Comparison of ENCODE assay signal across 27 cellular contexts in the genomic region with DNA sequence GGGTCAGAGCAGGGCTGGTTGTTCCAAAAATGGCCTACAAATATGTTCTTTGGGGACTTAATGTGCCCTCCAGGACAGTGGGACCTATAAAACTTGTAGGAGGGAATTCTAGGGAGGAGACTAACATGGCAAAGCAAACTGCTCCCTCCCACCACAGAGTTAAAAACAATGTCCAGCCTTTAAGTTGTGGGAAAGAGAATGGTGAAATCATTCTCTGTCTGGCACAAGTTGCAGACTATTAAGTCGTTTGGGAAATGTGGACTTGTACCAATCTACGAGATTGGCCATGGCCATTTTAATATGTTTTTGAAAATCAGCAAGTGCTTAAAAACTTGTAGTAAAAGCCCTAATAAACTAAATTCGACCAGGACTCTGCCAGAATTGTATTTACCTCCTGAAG. TPM values are rescaled to one million over a fixed set of nuclear protein-coding genes. Genes with fewer than 3 reads are reported as not detected.
DNase-seq lines count a peak whose midpoint lies in the region; ATAC-seq, FAIRE-seq and TF ChIP-seq lines count a peak whose summit lies in the region.
"Had no signal": no experiment of that assay in that cellular context is flagged by ENCODE, and none has a peak within 500 bp of the region (broad histone marks: within the 10 kb centered on the region; RNA-seq: fewer than 3 reads in every experiment).

No MANE protein-coding gene starts in this region.

- intact Hi-C loops in HepG2 (cut with micrococcal nuclease; ENCODE audit: unreplicated experiment) = no loop called here

- DNase-seq in HCEC 1CT (peak; percentile 67), amniotic epithelial cell (ENCODE audit: low read depth) (peak; percentile 77), fibroblast of peridontal ligament (ENCODE audit: extremely low read depth) (peak; percentile 66), stromal cell of bone marrow (ENCODE audit: low read depth) (peak; percentile 25), putamen (ENCODE audit: low spot score) (no peak), HepG2 (ENCODE audit: low spot score) (no peak), GM19238 (ENCODE audit: insufficient read length, low spot score) (no peak)
- DNase-seq: activated CD4-positive, alpha-beta T cell treated with anti-CD3 and anti-CD28 coated beads, Interleukin-2, amount 50 U/mL, for 4 hours; activated gamma-delta T cell treated with Interleukin-2 at 50 U/mL for 16 hours; AML-193; CD8-positive, alpha-beta memory T cell; central memory CD4-positive, alpha-beta T cell; DMS53; GOT3; NCI-H1417 treated with DMSO at 0.1 percent for 48 hours; NCI-H510A treated with DMSO at 0.1 percent for 48 hours; NK-92 treated with Interleukin-12 subunit alpha and Interleukin-12 subunit beta, amount 100 ng/mL, for 24 hours; stimulated activated CD4-positive, alpha-beta T cell treated with anti-CD3 and anti-CD28 coated beads, Interleukin-2, amount 100 ng/mL, for 48 hours; stimulated activated naive B cell treated with anti-CD40 and anti-IgM and Interleukin-4, amounts not matched to agents 10 μg/mL and 1 μg/mL and 100 μg/mL, for 72 hours; T-helper 17 cell; testis had no signal

- TF ChIP-seq CTCF in HepG2 (CRISPR knock-in tag; IDR thresholded peaks at IDR 0.05) = no peak

- FAIRE-seq in HepG2 (lab: Jason Lieb, UNC) = no peak
- FAIRE-seq: GM12878 had no signal

- POLR2A ChIA-PET in HepG2 (lab: Yijun Ruan, JAX) = no interaction called here

- H3K27ac ChIP-seq in HepG2 (ENCODE audit: extremely low read length, insufficient read depth, low read length) = no peak overlapping the region
- H3K27ac ChIP-seq: epithelial cell of prostate, neutrophil, testis, VCaP had no signal

- H3K4me2 ChIP-seq in HepG2 (ENCODE audit: low read depth, low read length) = no peak overlapping the region

- no peaks in the 10 kb centered on the region for H4K20me1 ChIP-seq in HepG2 (ENCODE audit: insufficient read depth, low read length)

- no peak overlapping the region for H3K4me3 ChIP-seq in HepG2 (replicated peaks in 1 of 3; ENCODE audit: insufficient read depth in 1 of 3, low read depth in 2 of 3, low read length in 3 of 3)
- H3K4me3 ChIP-seq: GM12878, testis had no signal

- TF ChIP-seq EP300 in HepG2 (IDR thresholded peaks at IDR 0.05; ENCODE audit: low read depth in 2 of 2, low read length in 2 of 2) (no peak), HepG2 (CRISPR knock-in tag; IDR thresholded peaks at IDR 0.05; ENCODE audit: borderline replicate concordance) (no peak)

- TF ChIP-seq RAD21 in HepG2 (CRISPR knock-in tag; IDR thresholded peaks at IDR 0.05) = no peak

- BruUV-seq in HepG2 (replicated peaks; lab: Mats Ljungman, UMichigan) = no TSS peak

- no peak for TF ChIP-seq POLR2A in HepG2 (IDR thresholded peaks at IDR 0.05; ENCODE audit: insufficient read depth in 1 of 2, low read depth in 2 of 2, low read length in 2 of 2)

- no peak for ATAC-seq in HepG2
- ATAC-seq: GM12878; stimulated activated naive B cell treated with anti-CD40 and anti-IgM and Interleukin-4, amounts not matched to agents 10 μg/mL and 1 μg/mL and 100 μg/mL, for 72 hours; T-helper 17 cell had no signal

- H3K27me3 ChIP-seq in HepG2 (ENCODE audit: control insufficient read depth in 1 of 2, insufficient read depth in 2 of 2, low read length in 2 of 2) = peaks cover 0 to 3% of the 10 kb centered on the region in 2 experiments; a peak in 2 of 5 replicates
- H3K27me3 ChIP-seq: neutrophil, testis had no signal

- no peak overlapping the region for H2AFZ ChIP-seq in HepG2 (ENCODE audit: low read length)

- no peaks in the 10 kb centered on the region for H3K4me1 ChIP-seq in HepG2 (ENCODE audit: insufficient read depth, low read length)
- H3K4me1 ChIP-seq: testis had no signal

- WGBS in HepG2 (ENCODE audit: low lambda C conversion rate) = 0% methylated on average over 3 of the region's 3 CpGs

- H3K9me3 ChIP-seq in HepG2 (ENCODE audit: low read length) = no peaks in the 10 kb centered on the region
- H3K9me3 ChIP-seq: neutrophil, testis had no signal

- H3K79me2 ChIP-seq in HepG2 (ENCODE audit: insufficient read depth, low read length) = no peaks in the 10 kb centered on the region

- CTCF ChIA-PET in HepG2 (lab: Yijun Ruan, JAX; ENCODE audit: low intra/inter-chr PET ratio, low total read pairs) = no interaction called here

- H3K9ac ChIP-seq in HepG2 (ENCODE audit: insufficient read depth, low read depth, low read length) = no peak overlapping the region

- H3K36me3 ChIP-seq in HepG2 (replicated peaks in 1 of 2; ENCODE audit: control insufficient read depth in 1 of 2, insufficient read depth in 2 of 2, low read length in 2 of 2) = no peaks in the 10 kb centered on the region
- H3K36me3 ChIP-seq: neutrophil had no signal

- in situ Hi-C loops in HepG2 (cut with HindIII; ENCODE audit: extremely low pct_ligation_motif_present, low pct_unique_long_range_greater_than_20kb) = no loop called here

TF ChIP-seq in HepG2, 621 proteins besides CTCF, POLR2A, EP300 and RAD21 (continues in another document):
- TF ChIP-seq, protein P1, sequence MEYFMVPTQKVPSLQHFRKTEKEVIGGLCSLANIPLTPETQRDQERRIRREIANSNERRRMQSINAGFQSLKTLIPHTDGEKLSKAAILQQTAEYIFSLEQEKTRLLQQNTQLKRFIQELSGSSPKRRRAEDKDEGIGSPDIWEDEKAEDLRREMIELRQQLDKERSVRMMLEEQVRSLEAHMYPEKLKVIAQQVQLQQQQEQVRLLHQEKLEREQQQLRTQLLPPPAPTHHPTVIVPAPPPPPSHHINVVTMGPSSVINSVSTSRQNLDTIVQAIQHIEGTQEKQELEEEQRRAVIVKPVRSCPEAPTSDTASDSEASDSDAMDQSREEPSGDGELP (IDR thresholded peaks at IDR 0.05; ENCODE audit: borderline replicate concordance, low read depth) = no peak
- no peak for TF ChIP-seq ZNF343 (CRISPR knock-in tag; IDR thresholded peaks at IDR 0.05)
- TF ChIP-seq, protein P2, sequence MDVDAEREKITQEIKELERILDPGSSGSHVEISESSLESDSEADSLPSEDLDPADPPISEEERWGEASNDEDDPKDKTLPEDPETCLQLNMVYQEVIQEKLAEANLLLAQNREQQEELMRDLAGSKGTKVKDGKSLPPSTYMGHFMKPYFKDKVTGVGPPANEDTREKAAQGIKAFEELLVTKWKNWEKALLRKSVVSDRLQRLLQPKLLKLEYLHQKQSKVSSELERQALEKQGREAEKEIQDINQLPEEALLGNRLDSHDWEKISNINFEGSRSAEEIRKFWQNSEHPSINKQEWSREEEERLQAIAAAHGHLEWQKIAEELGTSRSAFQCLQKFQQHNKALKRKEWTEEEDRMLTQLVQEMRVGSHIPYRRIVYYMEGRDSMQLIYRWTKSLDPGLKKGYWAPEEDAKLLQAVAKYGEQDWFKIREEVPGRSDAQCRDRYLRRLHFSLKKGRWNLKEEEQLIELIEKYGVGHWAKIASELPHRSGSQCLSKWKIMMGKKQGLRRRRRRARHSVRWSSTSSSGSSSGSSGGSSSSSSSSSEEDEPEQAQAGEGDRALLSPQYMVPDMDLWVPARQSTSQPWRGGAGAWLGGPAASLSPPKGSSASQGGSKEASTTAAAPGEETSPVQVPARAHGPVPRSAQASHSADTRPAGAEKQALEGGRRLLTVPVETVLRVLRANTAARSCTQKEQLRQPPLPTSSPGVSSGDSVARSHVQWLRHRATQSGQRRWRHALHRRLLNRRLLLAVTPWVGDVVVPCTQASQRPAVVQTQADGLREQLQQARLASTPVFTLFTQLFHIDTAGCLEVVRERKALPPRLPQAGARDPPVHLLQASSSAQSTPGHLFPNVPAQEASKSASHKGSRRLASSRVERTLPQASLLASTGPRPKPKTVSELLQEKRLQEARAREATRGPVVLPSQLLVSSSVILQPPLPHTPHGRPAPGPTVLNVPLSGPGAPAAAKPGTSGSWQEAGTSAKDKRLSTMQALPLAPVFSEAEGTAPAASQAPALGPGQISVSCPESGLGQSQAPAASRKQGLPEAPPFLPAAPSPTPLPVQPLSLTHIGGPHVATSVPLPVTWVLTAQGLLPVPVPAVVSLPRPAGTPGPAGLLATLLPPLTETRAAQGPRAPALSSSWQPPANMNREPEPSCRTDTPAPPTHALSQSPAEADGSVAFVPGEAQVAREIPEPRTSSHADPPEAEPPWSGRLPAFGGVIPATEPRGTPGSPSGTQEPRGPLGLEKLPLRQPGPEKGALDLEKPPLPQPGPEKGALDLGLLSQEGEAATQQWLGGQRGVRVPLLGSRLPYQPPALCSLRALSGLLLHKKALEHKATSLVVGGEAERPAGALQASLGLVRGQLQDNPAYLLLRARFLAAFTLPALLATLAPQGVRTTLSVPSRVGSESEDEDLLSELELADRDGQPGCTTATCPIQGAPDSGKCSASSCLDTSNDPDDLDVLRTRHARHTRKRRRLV (CRISPR knock-in tag; IDR thresholded peaks at IDR 0.05) = no peak
- TF ChIP-seq ZNF329 (CRISPR knock-in tag; IDR thresholded peaks at IDR 0.05; ENCODE audit: low read depth) = no peak

RNA-seq across cellular contexts. Expression of a gene that starts 32.2 kb away (rescaled TPM):
- total RNA-seq in HepG2 (2016; rRNA removed; fragmentation: Illumina TruSeq; extraction: Trizol) = not detected in 2 replicates
- total RNA-seq in HepG2 (2016; cell fraction: cytosol; rRNA removed; fragmentation: Illumina TruSeq; extraction: Trizol; ENCODE audit: low read depth) = not detected in 2 replicates
- not detected in 2 replicates for total RNA-seq in HepG2 (2016; cell fraction: insoluble cytoplasmic fraction; rRNA removed; fragmentation: Illumina TruSeq; extraction: Trizol)
- total RNA-seq in HepG2 (2016; cell fraction: membrane; rRNA removed; fragmentation: Illumina TruSeq; extraction: Trizol) = not detected in 2 replicates
- total RNA-seq in HepG2 (2016; cell fraction: nucleus; rRNA removed; fragmentation: Illumina TruSeq; extraction: Trizol) = not detected in 2 replicates
- polyA plus RNA-seq in HepG2 (2011; rRNA removed) = 0.04 TPM in 1 of 2 replicates, not detected in the other
- not detected in 2 replicates for polyA plus RNA-seq in HepG2 (2011; cell fraction: cytosol; rRNA removed)
- not detected in 2 replicates for polyA plus RNA-seq in HepG2 (2011; cell fraction: nucleus; rRNA removed)
- not detected in 2 replicates for polyA plus RNA-seq in HepG2 (2012)
- not detected in 2 replicates for polyA plus RNA-seq in HepG2 (2016; cell fraction: cytosol; fragmentation: Illumina TruSeq; extraction: Trizol; ENCODE audit: low read depth)
- not detected in 2 replicates for polyA plus RNA-seq in HepG2 (2016; cell fraction: insoluble cytoplasmic fraction; fragmentation: Illumina TruSeq; extraction: Trizol; ENCODE audit: low read depth)
- not detected in 2 replicates for polyA plus RNA-seq in HepG2 (2016; cell fraction: membrane; fragmentation: Illumina TruSeq; extraction: Trizol; ENCODE audit: low read depth)
- not detected in 2 replicates for polyA plus RNA-seq in HepG2 (2016; cell fraction: nucleus; fragmentation: Illumina TruSeq; extraction: Trizol; ENCODE audit: insufficient read depth, low read depth)
- 1.1 TPM in 1 of 2 replicates, not detected in the other for polyA minus RNA-seq in HepG2 (2011; rRNA and poly(A)+ RNA removed; ENCODE audit: low replicate concordance)
- polyA minus RNA-seq in HepG2 (2011; cell fraction: cytosol; rRNA and poly(A)+ RNA removed) = not detected in 2 replicates
- not detected in 2 replicates for polyA minus RNA-seq in HepG2 (2011; cell fraction: nucleus; rRNA and poly(A)+ RNA removed)
- total RNA-seq: CD8-positive, alpha-beta memory T cell; glomerular endothelial cell; GM12878; lung microvascular endothelial cell; T-helper 17 cell had no signal
- polyA plus RNA-seq: CD8-positive, alpha-beta memory T cell had no signal

Comparison
In these comparisons a context has a peak if more than half of its experiments do, and no peak if none do; other contexts are left out.
1. DNase-seq: peak in HCEC 1CT (single experiment), amniotic epithelial cell (single experiment), fibroblast of peridontal ligament (single experiment) and stromal cell of bone marrow (single experiment); none in putamen (single experiment), HepG2 (single experiment) and GM19238 (single experiment).